Comparison of ENCODE assay signal across 11 cellular contexts in genomic region chr10:112461029-112461887, GRCh38. TPM values are rescaled to one million over a fixed set of nuclear protein-coding genes. Genes with fewer than 3 reads are reported as not detected.
A peak's percentile ranks its signal among the peaks of the same experiment; 100 is the strongest.
DNase-seq lines count a peak whose midpoint lies in the region; ATAC-seq and TF ChIP-seq lines count a peak whose summit lies in the region.
"Had no signal": no experiment of that assay in that cellular context is flagged by ENCODE, and none has a peak within 500 bp of the region (broad histone marks: within the 10 kb centered on the region; RNA-seq: fewer than 3 reads in every experiment).

No MANE protein-coding gene starts in this region.

- TF ChIP-seq CTCF in fibroblast of the aortic adventitia (IDR thresholded peaks at IDR 0.05; ENCODE audit: insufficient read depth, low read length) = no peak

- H2AFZ ChIP-seq in ACC112 (ENCODE audit: low read length, unreplicated experiment) (no peak overlapping the region), GM23248 (no peak overlapping the region)

- in situ Hi-C loops in GM23248 (cut with MboI) = no loop called here

- peaks cover 21% of the 10 kb centered on the region for H3K4me1 Mint-ChIP-seq in activated T-cell treated with anti-CD3 and anti-CD28 coated beads, Interleukin-2, amount 50 U/mL, for 4 hours (ENCODE audit: low read depth)

- H3K9ac ChIP-seq in GM23248 = peak overlapping the region; percentile 80

- H3K9me3 Mint-ChIP-seq in activated T-cell treated with anti-CD3 and anti-CD28 coated beads, Interleukin-2, amount 50 U/mL, for 4 hours = no peaks in the 10 kb centered on the region

- H3K36me3 ChIP-seq in ACC112 (ENCODE audit: insufficient read depth, low read length) (peaks cover 25% of the 10 kb centered on the region), GM23248 (ENCODE audit: low read depth) (peaks cover 16% of the 10 kb centered on the region)

- H3K4me3 ChIP-seq in ACC112 (ENCODE audit: low read depth, low read length) (no peak overlapping the region), GM23248 (no peak overlapping the region), fibroblast of the aortic adventitia (ENCODE audit: low read depth, low read length) (no peak overlapping the region)
- H3K4me3 ChIP-seq: dorsolateral prefrontal cortex had no signal

- H3K9me3 ChIP-seq in GM23248 (ENCODE audit: low read depth) = no peaks in the 10 kb centered on the region

- peaks cover 7% of the 10 kb centered on the region; the same call in 1 of the 2 replicates for H3F3A ChIP-seq in GM23248 (ENCODE audit: insufficient read depth)

- no peak overlapping the region for H3K4me3 Mint-ChIP-seq in activated T-cell treated with anti-CD3 and anti-CD28 coated beads, Interleukin-2, amount 50 U/mL, for 4 hours

- H3K4me2 ChIP-seq in GM23248 (ENCODE audit: unreplicated experiment) = no peak overlapping the region

- no peaks in the 10 kb centered on the region for H4K20me1 ChIP-seq in GM23248 (ENCODE audit: insufficient read depth)

- H3K79me2 ChIP-seq in ACC112 (ENCODE audit: control insufficient read depth, insufficient read depth, low read length, unreplicated experiment) (peaks cover 8% of the 10 kb centered on the region), GM23248 (ENCODE audit: insufficient read depth) (peaks cover 35% of the 10 kb centered on the region)

- ATAC-seq in activated T-cell treated with anti-CD3 and anti-CD28 coated beads, Interleukin-2, amount 50 U/mL, for 4 hours = peak; percentile 85 to 88
- ATAC-seq in HG03135 (IDR thresholded peaks at IDR 0.05; ENCODE audit: unreplicated experiment) = no peak
- no peak for ATAC-seq in HG03378 (IDR thresholded peaks at IDR 0.05; ENCODE audit: unreplicated experiment)
- no peak for ATAC-seq in GM18520 (IDR thresholded peaks at IDR 0.05; ENCODE audit: unreplicated experiment)
- ATAC-seq: left lobe of liver had no signal

- H3K27me3 ChIP-seq in ACC112 (ENCODE audit: insufficient read depth, low read length) (no peaks in the 10 kb centered on the region), GM23248 (replicated peaks; ENCODE audit: insufficient read depth) (no peaks in the 10 kb centered on the region)
- H3K27me3 ChIP-seq: dorsolateral prefrontal cortex had no signal

- peak; percentile 87 for DNase-seq in GM23248
- no peak for DNase-seq in activated T-cell treated with anti-CD3 and anti-CD28 coated beads, Interleukin-2, amount 50 U/mL, for 4 hours
- DNase-seq in fibroblast of the aortic adventitia (ENCODE audit: low read depth) = peak; percentile 87
- no peak for DNase-seq in NOMO-1 treated with dmso at 0.1 percent for 144 hours (lab: John Stamatoyannopoulos, UW; ENCODE audit: unreplicated experiment)
- DNase-seq: dorsolateral prefrontal cortex, small intestine had no signal

- 95 to 97% methylated on average over 4 of the region's 4 CpGs for WGBS in GM23248 (ENCODE audit: low coverage in 1 of 2, low lambda C conversion rate in 2 of 2, missing lambda C conversion rate in 2 of 2), 2 experiments

- peaks cover 3% of the 10 kb centered on the region for H3K4me1 ChIP-seq in ACC112 (ENCODE audit: control insufficient read depth, insufficient read depth, low read length, unreplicated experiment)
- peaks cover 20% of the 10 kb centered on the region for H3K4me1 ChIP-seq in GM23248 (ENCODE audit: insufficient read depth)

- H3K36me3 Mint-ChIP-seq in activated T-cell treated with anti-CD3 and anti-CD28 coated beads, Interleukin-2, amount 50 U/mL, for 4 hours (ENCODE audit: insufficient read depth) = peaks cover 27% of the 10 kb centered on the region

- no peaks in the 10 kb centered on the region for H3K9me2 ChIP-seq in GM23248 (ENCODE audit: insufficient read depth)

- H3K27me3 Mint-ChIP-seq in activated T-cell treated with anti-CD3 and anti-CD28 coated beads, Interleukin-2, amount 50 U/mL, for 4 hours (ENCODE audit: low read depth) = no peaks in the 10 kb centered on the region

- H3K27ac ChIP-seq in ACC112 (ENCODE audit: low read depth, low read length) (peak overlapping the region; percentile 78), GM23248 (peak overlapping the region; percentile 99)
- H3K27ac ChIP-seq: dorsolateral prefrontal cortex had no signal

RNA-seq across cellular contexts. Expression of gene VTI1A, which starts 14.2 kb away (rescaled TPM):
- total RNA-seq in GM23248 (2014; rRNA removed; shearing (Covaris generic)) = 21.6 and 27.2 TPM in 2 replicates
- 25.3 and 26.4 TPM in 2 replicates for polyA plus RNA-seq in GM23248 (2016; fragmentation: Nextera tagmentation; extraction: Ambion mirVana)
- total RNA-seq in activated T-cell treated with anti-CD3 and anti-CD28 coated beads, Interleukin-2, amount 50 U/mL, for 4 hours = 10 to 100 TPM; 39.2 to 43.8 (median 42.9) TPM
- 42.3 and 44.5 TPM in 2 replicates for total RNA-seq in fibroblast of the aortic adventitia (ENCODE audit: low replicate concordance)

RNA-seq across cellular contexts. Expression of gene ZDHHC6, which starts 14.5 kb away (rescaled TPM):
- 23.6 and 30.4 TPM in 2 replicates for total RNA-seq in GM23248 (2014; rRNA removed; shearing (Covaris generic))
- polyA plus RNA-seq in GM23248 (2016; fragmentation: Nextera tagmentation; extraction: Ambion mirVana) = 44.0 and 47.1 TPM in 2 replicates
- 10 to 100 TPM; 33.4 to 40.6 (median 36.2) TPM for total RNA-seq in activated T-cell treated with anti-CD3 and anti-CD28 coated beads, Interleukin-2, amount 50 U/mL, for 4 hours
- 12.7 and 36.6 TPM in 2 replicates for total RNA-seq in fibroblast of the aortic adventitia (ENCODE audit: low replicate concordance)

Comparison
In these comparisons a context has a peak if more than half of its experiments do, and no peak if none do; other contexts are left out.
1. DNase-seq: peak in GM23248 (single experiment) and fibroblast of the aortic adventitia (single experiment); none in activated T-cell treated with anti-CD3 and anti-CD28 coated beads, Interleukin-2, amount 50 U/mL, for 4 hours (single experiment) and NOMO-1 treated with dmso at 0.1 percent for 144 hours (single experiment).
2. ATAC-seq: peak in activated T-cell treated with anti-CD3 and anti-CD28 coated beads, Interleukin-2, amount 50 U/mL, for 4 hours (2 of 2); none in HG03135 (single experiment), HG03378 (single experiment) and GM18520 (single experiment).